ENCODE assay signal across 13 cellular contexts in the genomic region with DNA sequence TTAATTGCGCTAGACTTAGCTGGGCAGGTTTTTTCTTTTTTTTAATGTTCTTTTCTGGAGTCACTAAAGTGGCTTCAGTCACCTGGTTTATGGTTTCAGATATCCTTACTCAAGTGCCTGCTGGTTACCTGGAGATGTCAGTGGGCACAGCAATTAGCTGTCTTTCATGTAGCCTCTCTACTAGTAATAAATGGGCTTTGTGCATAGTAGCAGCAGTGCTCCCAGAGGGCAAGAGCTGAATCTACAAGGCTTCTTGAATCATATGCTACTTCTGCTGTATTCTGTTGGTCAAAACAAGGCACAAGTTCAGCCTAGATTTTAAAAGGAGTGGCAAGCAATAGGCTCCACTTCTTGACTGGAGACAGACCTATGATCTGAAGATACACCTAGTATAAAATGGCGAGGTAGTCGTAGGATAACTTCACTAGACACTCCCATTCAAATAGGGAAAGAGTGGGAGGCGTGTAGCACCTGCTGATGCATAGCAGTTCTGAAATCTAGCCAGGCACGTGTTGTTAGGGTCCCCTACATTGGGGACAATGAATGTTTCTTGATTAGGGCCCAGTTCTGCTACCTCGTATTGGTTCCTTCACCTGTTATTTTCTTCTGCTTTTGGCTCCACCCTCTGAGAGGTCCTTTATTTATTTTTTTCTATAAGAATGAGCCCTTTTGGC. TPM values are rescaled to one million over a fixed set of nuclear protein-coding genes. Genes with fewer than 3 reads are reported as not detected.
A peak's percentile ranks its signal among the peaks of the same experiment; 100 is the strongest.
DNase-seq lines count a peak whose midpoint lies in the region; ATAC-seq and TF ChIP-seq lines count a peak whose summit lies in the region.
"Had no signal": no experiment of that assay in that cellular context is flagged by ENCODE, and none has a peak within 500 bp of the region (broad histone marks: within the 10 kb centered on the region; RNA-seq: fewer than 3 reads in every experiment).

No MANE protein-coding gene starts in this region.

- ATAC-seq in activated CD8-positive, alpha-beta T cell treated with anti-CD3 and anti-CD28 coated beads for 36 hours: peak; percentile 47
- no peak for ATAC-seq in activated CD8-positive, alpha-beta T cell treated with anti-CD3 and anti-CD28 coated beads, Interleukin-2, amount 10 ng/mL, durations not matched to agents 7 days and 5 days
- ATAC-seq in PC-3: no peak
- ATAC-seq in upper lobe of left lung (ENCODE audit: low FRiP score in 2 of 2): no peak
- ATAC-seq: SK-N-SH treated with all-trans-retinoic acid at 6 μM for 48 hours had no signal

- no TSS peak for BruUV-seq in PC-3 (replicated peaks; lab: Mats Ljungman, UMichigan)

- H3K4me1 ChIP-seq in Loucy (ENCODE audit: insufficient read depth, low read length, poor library complexity, severe bottlenecking) (peaks cover 36% of the 10 kb centered on the region), PC-3 (ENCODE audit: insufficient read depth, low read length) (peaks cover 1% of the 10 kb centered on the region), upper lobe of left lung (peaks cover 0 to 8% (median 4%) of the 10 kb centered on the region in 4 donors)

- H3K79me2 ChIP-seq in Loucy (ENCODE audit: insufficient read depth, low read length) (peaks cover 83% of the 10 kb centered on the region), PC-3 (ENCODE audit: low read length) (peaks cover 96% of the 10 kb centered on the region)

- no peak overlapping the region for H2AFZ ChIP-seq in Loucy (ENCODE audit: low read length)
- no peak overlapping the region for H2AFZ ChIP-seq in PC-3 (ENCODE audit: low read length)

- TF ChIP-seq CTCF in activated CD8-positive, alpha-beta T cell treated with anti-CD3 and anti-CD28 coated beads for 36 hours (IDR thresholded peaks at IDR 0.05): no peak
- TF ChIP-seq CTCF in Loucy (conservative IDR thresholded peaks at IDR 0.05; ENCODE audit: low read length) (peak; percentile 59), PC-3 (conservative IDR thresholded peaks at IDR 0.05; ENCODE audit: low read depth, low read length) (0 out of 2 replicates have a peak, but pooled peaks have one; percentile 15), retinal pigment epithelial cell (conservative IDR thresholded peaks at IDR 0.05; ENCODE audit: low read depth, low read length) (peak; percentile 18), upper lobe of left lung (IDR thresholded peaks at IDR 0.05) (no peak)

- H3F3A ChIP-seq in Loucy (ENCODE audit: low read depth) (no peaks in the 10 kb centered on the region), PC-3 (ENCODE audit: low read length, unreplicated experiment) (no peaks in the 10 kb centered on the region)

- H3K4me3 ChIP-seq in Loucy (ENCODE audit: low read length, poor library complexity, severe bottlenecking): no peak overlapping the region
- H3K4me3 ChIP-seq in PC-3 (ENCODE audit: low read length): no peak overlapping the region
- H3K4me3 ChIP-seq in retinal pigment epithelial cell (ENCODE audit: low read length): no peak overlapping the region
- no peak overlapping the region for H3K4me3 ChIP-seq in upper lobe of left lung
- H3K4me3 ChIP-seq: BLaER1, thoracic aorta had no signal

- intact Hi-C loops in activated CD8-positive, alpha-beta T cell treated with anti-CD3 and anti-CD28 coated beads for 36 hours (cut with micrococcal nuclease): no loop called here
- intact Hi-C loops in PC-3 (cut with micrococcal nuclease): no loop called here

- no peak for TF ChIP-seq EP300 in upper lobe of left lung (IDR thresholded peaks at IDR 0.05)

- H3K9me2 ChIP-seq in Loucy (replicated peaks; ENCODE audit: low read depth, low read length) (no peaks in the 10 kb centered on the region), PC-3 (replicated peaks; ENCODE audit: low read length) (no peaks in the 10 kb centered on the region)

- DNase-seq in activated CD8-positive, alpha-beta T cell treated with anti-CD3 and anti-CD28 coated beads for 36 hours: peak; percentile 12
- DNase-seq in activated CD8-positive, alpha-beta T cell treated with anti-CD3 and anti-CD28 coated beads, Interleukin-2, amount 10 ng/mL, durations not matched to agents 7 days and 5 days: no peak
- DNase-seq in PC-3 (no peak), retinal pigment epithelial cell (ENCODE audit: low read depth) (no peak), activated gamma-delta T cell treated with Interleukin-2 at 50 U/mL for 16 hours (no peak), upper lobe of left lung (no peak), amniotic stem cell (lab: John Stamatoyannopoulos, UW) (no peak)
- DNase-seq: naive B cell had no signal

- POLR2A ChIA-PET in activated CD8-positive, alpha-beta T cell treated with anti-CD3 and anti-CD28 coated beads for 36 hours (lab: Charles Lee): interaction anchor here (0.9 kb wide), 1 partner anchor 9 kb away, joined by 3 read pairs; no protein-coding TSS in a partner anchor
- POLR2A ChIA-PET in activated CD8-positive, alpha-beta T cell treated with anti-CD3 and anti-CD28 coated beads, Interleukin-2, amount 10 ng/mL, durations not matched to agents 7 days and 5 days (lab: Charles Lee): no interaction called here
- POLR2A ChIA-PET in PC-3 (lab: Charles Lee; ENCODE audit: unreplicated experiment): no interaction called here

- no peaks in the 10 kb centered on the region for H3K9me3 Mint-ChIP-seq in activated CD8-positive, alpha-beta T cell treated with anti-CD3 and anti-CD28 coated beads for 36 hours
- H3K9me3 Mint-ChIP-seq in activated CD8-positive, alpha-beta T cell treated with anti-CD3 and anti-CD28 coated beads, Interleukin-2, amount 10 ng/mL, durations not matched to agents 7 days and 5 days (ENCODE audit: insufficient read depth): no peaks in the 10 kb centered on the region
- H3K9me3 Mint-ChIP-seq: dendritic cell treated with granulocyte-macrophage colony-stimulating factor and Interleukin-4, amounts not matched to agents 40 ng/mL and 50 ng/mL, for 4 days; naive B cell had no signal

- H3K36me3 Mint-ChIP-seq in activated CD8-positive, alpha-beta T cell treated with anti-CD3 and anti-CD28 coated beads for 36 hours (ENCODE audit: low read depth): peaks cover 2% of the 10 kb centered on the region
- no peaks in the 10 kb centered on the region for H3K36me3 Mint-ChIP-seq in activated CD8-positive, alpha-beta T cell treated with anti-CD3 and anti-CD28 coated beads, Interleukin-2, amount 10 ng/mL, durations not matched to agents 7 days and 5 days (ENCODE audit: low read depth)
- H3K36me3 Mint-ChIP-seq: naive B cell had no signal

- H3K4me1 Mint-ChIP-seq in activated CD8-positive, alpha-beta T cell treated with anti-CD3 and anti-CD28 coated beads for 36 hours (ENCODE audit: low read depth): peaks cover 39% of the 10 kb centered on the region
- peaks cover under 1% of the 10 kb centered on the region for H3K4me1 Mint-ChIP-seq in activated CD8-positive, alpha-beta T cell treated with anti-CD3 and anti-CD28 coated beads, Interleukin-2, amount 10 ng/mL, durations not matched to agents 7 days and 5 days (ENCODE audit: low read depth)

- H4K20me1 ChIP-seq in Loucy (ENCODE audit: insufficient read depth, low read length, poor library complexity, severe bottlenecking): peaks cover 22% of the 10 kb centered on the region
- 0 out of 2 replicates have a peak, but pooled peaks cover under 1% of the 10 kb centered on the region for H4K20me1 ChIP-seq in PC-3 (ENCODE audit: low read length)

- H3K36me3 ChIP-seq in Loucy (ENCODE audit: insufficient read depth, low read length) (no peaks in the 10 kb centered on the region), PC-3 (ENCODE audit: low read depth, low read length) (no peaks in the 10 kb centered on the region), upper lobe of left lung (no peaks in the 10 kb centered on the region)
- H3K36me3 ChIP-seq: BLaER1, thoracic aorta had no signal

- H3K4me2 ChIP-seq in Loucy (ENCODE audit: low read depth, low read length, poor library complexity, severe bottlenecking) (no peak overlapping the region), PC-3 (ENCODE audit: low read length) (no peak overlapping the region)
- H3K4me2 ChIP-seq: BLaER1 had no signal

- H3K9me3 ChIP-seq in Loucy (ENCODE audit: insufficient read depth, low read depth, low read length) (no peaks in the 10 kb centered on the region), PC-3 (ENCODE audit: low read length) (no peaks in the 10 kb centered on the region), upper lobe of left lung (no peaks in the 10 kb centered on the region)
- H3K9me3 ChIP-seq: BLaER1, thoracic aorta had no signal

- TF ChIP-seq POLR2A in upper lobe of left lung (IDR thresholded peaks at IDR 0.05): no peak

- H3K27me3 Mint-ChIP-seq in activated CD8-positive, alpha-beta T cell treated with anti-CD3 and anti-CD28 coated beads for 36 hours: no peaks in the 10 kb centered on the region
- H3K27me3 Mint-ChIP-seq in activated CD8-positive, alpha-beta T cell treated with anti-CD3 and anti-CD28 coated beads, Interleukin-2, amount 10 ng/mL, durations not matched to agents 7 days and 5 days (ENCODE audit: low read depth): no peaks in the 10 kb centered on the region
- H3K27me3 Mint-ChIP-seq: dendritic cell treated with granulocyte-macrophage colony-stimulating factor and Interleukin-4, amounts not matched to agents 40 ng/mL and 50 ng/mL, for 4 days; naive B cell had no signal

- CTCF ChIA-PET in activated CD8-positive, alpha-beta T cell treated with anti-CD3 and anti-CD28 coated beads for 36 hours (lab: Charles Lee): interaction anchor here (1.1 kb wide), 1 partner anchor 73 kb away, joined by 3 read pairs; the partner anchor contains the start of gene AP3B1
- CTCF ChIA-PET in activated CD8-positive, alpha-beta T cell treated with anti-CD3 and anti-CD28 coated beads, Interleukin-2, amount 10 ng/mL, durations not matched to agents 7 days and 5 days (lab: Charles Lee): interaction anchor here (0.7 kb wide), 1 partner anchor 255 kb away, joined by 3 read pairs; no protein-coding TSS in a partner anchor
- CTCF ChIA-PET in PC-3 (lab: Charles Lee): interaction anchor here (0.6 kb wide), 1 partner anchor 653 kb away, joined by 3 read pairs; no protein-coding TSS in a partner anchor

- H3K27ac Mint-ChIP-seq in activated CD8-positive, alpha-beta T cell treated with anti-CD3 and anti-CD28 coated beads for 36 hours: no peak overlapping the region
- H3K27ac Mint-ChIP-seq in activated CD8-positive, alpha-beta T cell treated with anti-CD3 and anti-CD28 coated beads, Interleukin-2, amount 10 ng/mL, durations not matched to agents 7 days and 5 days: no peak overlapping the region
- H3K27ac Mint-ChIP-seq: dendritic cell treated with granulocyte-macrophage colony-stimulating factor and Interleukin-4, amounts not matched to agents 40 ng/mL and 50 ng/mL, for 4 days; naive B cell had no signal

- no peak overlapping the region for H3K27ac ChIP-seq in PC-3 (ENCODE audit: low read length)
- no peak overlapping the region for H3K27ac ChIP-seq in upper lobe of left lung
- H3K27ac ChIP-seq: BLaER1, thoracic aorta had no signal

- H3K9ac ChIP-seq in Loucy (ENCODE audit: low read depth, low read length, poor library complexity, severe bottlenecking): no peak overlapping the region
- no peak overlapping the region for H3K9ac ChIP-seq in PC-3 (ENCODE audit: low read length)
- H3K9ac ChIP-seq: BLaER1 had no signal

- H3K27me3 ChIP-seq in Loucy (ENCODE audit: insufficient read depth, low read length, poor library complexity, severe bottlenecking) (no peaks in the 10 kb centered on the region), PC-3 (ENCODE audit: low read length) (no peaks in the 10 kb centered on the region), upper lobe of left lung (no peaks in the 10 kb centered on the region)
- H3K27me3 ChIP-seq: BLaER1 had no signal

- no peak overlapping the region for H3K4me3 Mint-ChIP-seq in activated CD8-positive, alpha-beta T cell treated with anti-CD3 and anti-CD28 coated beads for 36 hours
- H3K4me3 Mint-ChIP-seq in activated CD8-positive, alpha-beta T cell treated with anti-CD3 and anti-CD28 coated beads, Interleukin-2, amount 10 ng/mL, durations not matched to agents 7 days and 5 days: no peak overlapping the region
- H3K4me3 Mint-ChIP-seq: dendritic cell treated with granulocyte-macrophage colony-stimulating factor and Interleukin-4, amounts not matched to agents 40 ng/mL and 50 ng/mL, for 4 days; naive B cell had no signal

- 83 to 87% methylated on average over 6 of the region's 6 CpGs for WGBS in upper lobe of left lung, 2 donors

RNA-seq across cellular contexts. Expression of gene SCAMP1, which starts 7.0 kb away (rescaled TPM):
- total RNA-seq in activated CD8-positive, alpha-beta T cell treated with anti-CD3 and anti-CD28 coated beads for 36 hours: 10 to 100 TPM; 13.6 to 14.8 TPM
- total RNA-seq in activated CD8-positive, alpha-beta T cell treated with anti-CD3 and anti-CD28 coated beads, Interleukin-2, amount 10 ng/mL, durations not matched to agents 7 days and 5 days: 10 to 100 TPM; 13.5 to 13.9 TPM
- total RNA-seq in PC-3 (2014; rRNA removed) (25.5 and 26.4 TPM in 2 replicates), upper lobe of left lung (10 to 100 TPM in 4 of 6 donors, 1 to 10 TPM in 2; 5.3 to 37.3 (median 25.1) TPM)

Comparison
In these comparisons a context has a peak if more than half of its experiments do, and no peak if none do; other contexts are left out.
1. CTCF ChIP-seq: peak in Loucy (single experiment), PC-3 (single experiment) and retinal pigment epithelial cell (single experiment); none in activated CD8-positive, alpha-beta T cell treated with anti-CD3 and anti-CD28 coated beads for 36 hours (single experiment) and upper lobe of left lung (0 of 6).